8 cellular contexts compared by ENCODE assay signal in genomic region chr2:196639180-196640030, GRCh38. TPM values are rescaled to one million over a fixed set of nuclear protein-coding genes. Genes with fewer than 3 reads are reported as not detected.
DNase-seq lines count a peak whose midpoint lies in the region; ATAC-seq, FAIRE-seq and TF ChIP-seq lines count a peak whose summit lies in the region.

TSS of gene CCDC150 (plus strand) at chr2:196639715. CDS start at chr2:196639767, 52 bp downstream.

- no peak for TF ChIP-seq CTCF in Calu3 (IDR thresholded peaks at IDR 0.05; ENCODE audit: unreplicated experiment)
- peak; percentile 48 for TF ChIP-seq CTCF in endodermal cell (conservative IDR thresholded peaks at IDR 0.05)

- BruUV-seq in Calu3 (replicated peaks; lab: Mats Ljungman, UMichigan): no TSS peak

- H3K9me3 Mint-ChIP-seq in Calu3 (ENCODE audit: low read depth, unreplicated experiment) (peaks cover 3% of the 10 kb centered on the region), endodermal cell (no peaks in the 10 kb centered on the region)
- no peaks in the 10 kb centered on the region for H3K9me3 Mint-ChIP-seq in activated CD8-positive, alpha-beta memory T cell treated with anti-CD3 and anti-CD28 coated beads, Interleukin-2, amount 10 ng/mL, durations not matched to agents 7 days and 5 days (ENCODE audit: low read depth)

- no peaks in the 10 kb centered on the region for H3K9me3 ChIP-seq in endodermal cell (ENCODE audit: control insufficient read depth, low read length)

- H3K4me3 Mint-ChIP-seq in Calu3 (ENCODE audit: low read depth, unreplicated experiment): peak within 1 kb of the TSS; percentile 98
- peak within 1 kb of the TSS; percentile 91 for H3K4me3 Mint-ChIP-seq in activated CD8-positive, alpha-beta memory T cell treated with anti-CD3 and anti-CD28 coated beads, Interleukin-2, amount 10 ng/mL, durations not matched to agents 7 days and 5 days
- H3K4me3 Mint-ChIP-seq in endodermal cell: peak within 1 kb of the TSS; percentile 83

- H3K27me3 ChIP-seq in endodermal cell (ENCODE audit: control insufficient read depth, insufficient read depth, low read length, poor library complexity, severe bottlenecking): no peaks in the 10 kb centered on the region

- 8 to 12% methylated on average over 39 to 53 of the region's 53 CpGs for WGBS in endodermal cell (ENCODE audit: insufficient coverage in 1 of 2, insufficient read length in 1 of 2), 2 experiments

- H3K36me3 Mint-ChIP-seq in Calu3 (ENCODE audit: insufficient read depth, unreplicated experiment) (peaks cover 23% of the 10 kb centered on the region), endodermal cell (ENCODE audit: low read depth) (no peaks in the 10 kb centered on the region)
- peaks cover 2% of the 10 kb centered on the region for H3K36me3 Mint-ChIP-seq in activated CD8-positive, alpha-beta memory T cell treated with anti-CD3 and anti-CD28 coated beads, Interleukin-2, amount 10 ng/mL, durations not matched to agents 7 days and 5 days

- H3K4me1 Mint-ChIP-seq in Calu3 (ENCODE audit: low read depth, unreplicated experiment) (peaks cover 23% of the 10 kb centered on the region), endodermal cell (peaks cover 22% of the 10 kb centered on the region)
- H3K4me1 Mint-ChIP-seq in activated CD8-positive, alpha-beta memory T cell treated with anti-CD3 and anti-CD28 coated beads, Interleukin-2, amount 10 ng/mL, durations not matched to agents 7 days and 5 days: peaks cover 24% of the 10 kb centered on the region

- H3K27ac ChIP-seq in endodermal cell (ENCODE audit: low read depth, low read length): peak within 1 kb of the TSS; percentile 48

- ATAC-seq in GM21381 (IDR thresholded peaks at IDR 0.05; ENCODE audit: unreplicated experiment): peak; percentile 100
- peak; percentile 100 for ATAC-seq in activated CD8-positive, alpha-beta memory T cell treated with anti-CD3 and anti-CD28 coated beads, Interleukin-2, amount 10 ng/mL, durations not matched to agents 7 days and 5 days

- intact Hi-C loops in Calu3 (cut with micrococcal nuclease; ENCODE audit: unreplicated experiment): loop anchor here (1.0 kb wide), 1 partner anchor 347 kb away; no protein-coding TSS in a partner anchor

- H3K9ac ChIP-seq in endodermal cell (ENCODE audit: extremely low read depth, low read length, poor library complexity, severe bottlenecking): peak within 1 kb of the TSS; percentile 68

- H3K4me3 ChIP-seq in endodermal cell (ENCODE audit: low read length): peak within 1 kb of the TSS; percentile 97

- no peaks in the 10 kb centered on the region for H3K36me3 ChIP-seq in endodermal cell (ENCODE audit: control insufficient read depth, insufficient read depth, low read length)

- DNase-seq in Calu3: peak; percentile 97
- DNase-seq in HTR-8/SVneo (ENCODE audit: insufficient read length, low spot score): peak; percentile 94
- DNase-seq in NOMO-1 treated with dmso at 0.1 percent for 144 hours (lab: John Stamatoyannopoulos, UW; ENCODE audit: unreplicated experiment): peak; percentile 87
- peak; percentile 98 for DNase-seq in activated CD8-positive, alpha-beta memory T cell treated with anti-CD3 and anti-CD28 coated beads, Interleukin-2, amount 10 ng/mL, durations not matched to agents 7 days and 5 days
- peak; percentile 98 for DNase-seq in endodermal cell
- DNase-seq in mesenteric fat pad (ENCODE audit: low spot score): peak; percentile 98
- DNase-seq in stimulated activated CD8-positive, alpha-beta memory T cell treated with anti-CD3 and anti-CD28 coated beads, Interleukin-15, amount 100 ng/mL, for 1 hour (ENCODE audit: low read depth): peak; percentile 89

- CTCF ChIA-PET in Calu3 (lab: Charles Lee): interaction anchor here (1.0 kb wide), 1 partner anchor 57 kb away, joined by 4 read pairs; no protein-coding TSS in a partner anchor
- CTCF ChIA-PET in activated CD8-positive, alpha-beta memory T cell treated with anti-CD3 and anti-CD28 coated beads, Interleukin-2, amount 10 ng/mL, durations not matched to agents 7 days and 5 days (lab: Charles Lee): interaction anchor here (0.6 to 1.5 kb wide), 5 partner anchors 45 to 571 kb away, joined by 3 to 6 read pairs (median 5); partner anchors contain the start of gene DNAH7

- peak within 1 kb of the TSS; percentile 93 for H3K27ac Mint-ChIP-seq in Calu3 (ENCODE audit: unreplicated experiment)
- peak within 1 kb of the TSS; percentile 82 for H3K27ac Mint-ChIP-seq in activated CD8-positive, alpha-beta memory T cell treated with anti-CD3 and anti-CD28 coated beads, Interleukin-2, amount 10 ng/mL, durations not matched to agents 7 days and 5 days
- H3K27ac Mint-ChIP-seq in endodermal cell: peak within 1 kb of the TSS; percentile 96

- peaks cover 3% of the 10 kb centered on the region for H3K4me1 ChIP-seq in endodermal cell (ENCODE audit: control insufficient read depth, insufficient read depth, low read length)

- FAIRE-seq in HTR-8/SVneo (lab: Jason Lieb, UNC): peak; percentile 82

- H3K27me3 Mint-ChIP-seq in Calu3 (ENCODE audit: unreplicated experiment) (no peaks in the 10 kb centered on the region), endodermal cell (ENCODE audit: insufficient read depth) (no peaks in the 10 kb centered on the region)
- peaks cover 9% of the 10 kb centered on the region for H3K27me3 Mint-ChIP-seq in activated CD8-positive, alpha-beta memory T cell treated with anti-CD3 and anti-CD28 coated beads, Interleukin-2, amount 10 ng/mL, durations not matched to agents 7 days and 5 days

RNA-seq across cellular contexts. Expression of gene CCDC150, which starts in this region (rescaled TPM):
- total RNA-seq in Calu3 (2022): 20.2 and 21.7 TPM in 2 replicates
- 10 to 100 TPM; 18.6 to 30.6 TPM for total RNA-seq in activated CD8-positive, alpha-beta memory T cell treated with anti-CD3 and anti-CD28 coated beads, Interleukin-2, amount 10 ng/mL, durations not matched to agents 7 days and 5 days
- 10 to 100 TPM; 25.4 to 42.9 TPM for total RNA-seq in endodermal cell
- 39.1 TPM for polyA plus RNA-seq in endodermal cell (2013, experiment 1 of 2)
- 32.7 TPM for polyA plus RNA-seq in endodermal cell (2013, experiment 2 of 2)
- total RNA-seq in mesenteric fat pad: 1.3 TPM

Comparison
In these comparisons a context has a peak if more than half of its experiments do, and no peak if none do; other contexts are left out.
1. Peak in every context shown above with its lines: DNase-seq, ATAC-seq, H3K4me3 ChIP-seq and H3K27ac ChIP-seq.